In the genomic region with DNA sequence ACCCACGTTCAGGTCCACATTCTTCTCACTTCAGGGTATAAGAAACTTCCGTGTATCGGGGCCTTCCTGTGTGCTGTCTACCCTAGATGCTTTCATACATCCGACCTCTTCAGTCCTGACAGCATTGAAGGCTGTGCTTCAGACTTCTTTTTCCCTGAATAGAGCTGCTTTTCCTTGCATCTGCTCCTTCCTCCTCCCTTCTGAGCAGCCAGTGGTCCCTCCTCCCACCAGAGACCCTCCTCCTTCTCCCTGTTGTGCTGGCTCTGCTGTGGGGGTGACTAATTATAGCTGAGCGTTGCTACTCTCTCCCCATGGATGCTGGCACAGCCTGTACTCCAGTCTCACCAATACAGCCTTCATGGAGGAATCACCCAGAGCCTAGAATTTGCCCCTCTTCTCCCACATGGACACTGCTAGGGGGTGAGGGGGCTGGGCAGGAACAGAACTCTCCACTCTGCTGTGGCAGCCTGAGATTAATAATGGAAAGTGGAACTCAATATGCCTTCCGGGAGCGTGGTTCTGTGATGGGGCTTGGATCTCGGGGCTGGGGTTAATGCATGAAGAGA, we compare ENCODE assay signal across 13 cellular contexts. TPM values are rescaled to one million over a fixed set of nuclear protein-coding genes. Genes with fewer than 3 reads are reported as not detected.
DNase-seq lines count a peak whose midpoint lies in the region; ATAC-seq, FAIRE-seq and TF ChIP-seq lines count a peak whose summit lies in the region.
"Had no signal": no experiment of that assay in that cellular context is flagged by ENCODE, and none has a peak within 500 bp of the region (broad histone marks: within the 10 kb centered on the region; RNA-seq: fewer than 3 reads in every experiment).

No MANE protein-coding gene starts in this region.

- POLR2A ChIA-PET in H1 (lab: Charles Lee; ENCODE audit: partially characterized antibody): interaction anchor here (1.3 to 6.8 kb wide), 7 partner anchors 11 to 220 kb away, joined by 3 to 111 read pairs (median 9); no protein-coding TSS in a partner anchor

- H3K4me3 ChIP-seq in NT2/D1 (ENCODE audit: insufficient read length, low read depth): peak overlapping the region; percentile 6
- H3K4me3 ChIP-seq in H1 (ENCODE audit: extremely low read depth in 1 of 4, insufficient read depth in 2 of 4, low read depth in 3 of 4, low read length in 4 of 4): peak overlapping the region; percentile 55 to 71 (median 66); a peak in 5 of 8 replicates
- no peak overlapping the region for H3K4me3 ChIP-seq in psoas muscle
- H3K4me3 ChIP-seq: mucosa of descending colon had no signal

- H3K27me3 ChIP-seq in NT2/D1 (ENCODE audit: insufficient read depth, insufficient read length): peaks cover 36% of the 10 kb centered on the region
- H3K27me3 ChIP-seq in H1 (replicated peaks in 1 of 4; ENCODE audit: control insufficient read depth in 3 of 4, extremely low read depth in 1 of 4, insufficient read depth in 3 of 4, low read length in 3 of 4): peaks cover 0 to 21% (median 13%) of the 10 kb centered on the region in 4 experiments; a peak in 5 of 7 replicates
- no peaks in the 10 kb centered on the region for H3K27me3 ChIP-seq in psoas muscle (ENCODE audit: insufficient read depth in 3 of 3, low read length in 2 of 3)

- H3K4me1 ChIP-seq in NT2/D1 (ENCODE audit: insufficient read depth, insufficient read length): peaks cover 23% of the 10 kb centered on the region
- peaks cover 6 to 26% (median 11%) of the 10 kb centered on the region in 4 experiments for H3K4me1 ChIP-seq in H1 (replicated peaks in 1 of 4; ENCODE audit: control insufficient read depth in 3 of 4, insufficient read depth in 4 of 4, low read length in 3 of 4)
- peaks cover 15% of the 10 kb centered on the region for H3K4me1 ChIP-seq in psoas muscle

- TF ChIP-seq CTCF in H1 (IDR thresholded peaks at IDR 0.05; ENCODE audit: control extremely low read depth in 1 of 3, insufficient read depth in 1 of 3, low read depth in 1 of 3, low read length in 3 of 3) (no peak), psoas muscle (IDR thresholded peaks at IDR 0.05) (no peak)

- no peak overlapping the region for H2BK5ac ChIP-seq in H1 (ENCODE audit: low read depth, low read length)

- peak overlapping the region; percentile 92 to 95 for H3K4me2 ChIP-seq in H1 (ENCODE audit: insufficient read depth in 1 of 2, low read depth in 2 of 2, low read length in 2 of 2)

- peaks cover 25% of the 10 kb centered on the region for H3K4me1 Mint-ChIP-seq in T-helper 1 cell treated with Interleukin-12 subunit alpha and Interleukin-12 subunit beta and Interleukin-4 antibody, amounts not matched to agents 30 μg/mL and 1 μg/mL, for 36 hours (ENCODE audit: low read depth)

- no peak overlapping the region for H2BK15ac ChIP-seq in H1 (ENCODE audit: low read length)

- peak overlapping the region; percentile 65; the same call in 1 of the 2 replicates for H3K18ac ChIP-seq in H1 (ENCODE audit: extremely low read depth, low read length)

- ATAC-seq in psoas muscle (no peak), HG02840 (IDR thresholded peaks at IDR 0.05; ENCODE audit: low FRiP score, unreplicated experiment) (no peak)
- ATAC-seq: mucosa of descending colon had no signal

- peaks cover 25% of the 10 kb centered on the region for H3K27me3 Mint-ChIP-seq in T-helper 1 cell treated with Interleukin-12 subunit alpha and Interleukin-12 subunit beta and Interleukin-4 antibody, amounts not matched to agents 30 μg/mL and 1 μg/mL, for 36 hours (ENCODE audit: low read depth)

- CTCF ChIA-PET in H1 (lab: Charles Lee; ENCODE audit: partially characterized antibody): interaction anchor here (1.0 to 4.4 kb wide), 7 partner anchors 10 to 232 kb away, joined by 3 to 33 read pairs (median 4); no protein-coding TSS in a partner anchor

- no peaks in the 10 kb centered on the region; the same call in 1 of the 2 replicates for H3K79me1 ChIP-seq in H1 (ENCODE audit: low read depth, low read length)

- no peak overlapping the region for H3K23ac ChIP-seq in H1 (ENCODE audit: insufficient read length)

- no peak overlapping the region for H4K5ac ChIP-seq in H1 (ENCODE audit: insufficient read length, low read depth, low read length)

- H4K91ac ChIP-seq in H1 (replicated peaks; ENCODE audit: insufficient read length, low read length): no peak overlapping the region

- no peaks in the 10 kb centered on the region for H3K9me3 Mint-ChIP-seq in T-helper 1 cell treated with Interleukin-12 subunit alpha and Interleukin-12 subunit beta and Interleukin-4 antibody, amounts not matched to agents 30 μg/mL and 1 μg/mL, for 36 hours

- no peak overlapping the region for H2BK120ac ChIP-seq in H1 (replicated peaks; ENCODE audit: low read depth, low read length)

- FAIRE-seq in H1 (lab: Jason Lieb, UNC): no peak
- FAIRE-seq: A204.1 had no signal

- no peak for TF ChIP-seq POLR2A in H1 (IDR thresholded peaks at IDR 0.05; ENCODE audit: control extremely low read depth in 1 of 2, low read depth in 2 of 2, low read length in 2 of 2)

- TF ChIP-seq RAD21 in H1 (IDR thresholded peaks at IDR 0.05 in 1 of 2, conservative IDR thresholded peaks at IDR 0.05 in 1 of 2; ENCODE audit: low read depth in 2 of 2, low read length in 2 of 2): no peak

- H3K4ac ChIP-seq in H1 (replicated peaks; ENCODE audit: insufficient read length, low read depth, low read length): no peak overlapping the region

- peaks cover 12% of the 10 kb centered on the region; the same call in 1 of the 2 replicates for H3K23me2 ChIP-seq in H1 (ENCODE audit: low read depth, low read length)

- H3K9ac ChIP-seq in NT2/D1 (ENCODE audit: insufficient read length, low read depth) (peak overlapping the region; percentile 82), H1 (replicated peaks in 1 of 4; ENCODE audit: extremely low read depth in 1 of 4, low read depth in 3 of 4, low read length in 3 of 4) (no peak overlapping the region)

- H3K4me3 Mint-ChIP-seq in T-helper 1 cell treated with Interleukin-12 subunit alpha and Interleukin-12 subunit beta and Interleukin-4 antibody, amounts not matched to agents 30 μg/mL and 1 μg/mL, for 36 hours: peak overlapping the region; percentile 78

- peaks cover 0 to 4% of the 10 kb centered on the region in 2 experiments; a peak in 1 of 4 replicates for H3K79me2 ChIP-seq in H1 (ENCODE audit: control insufficient read depth in 1 of 2, insufficient read depth in 2 of 2, low read length in 2 of 2)

- 79% methylated on average over 8 of the region's 8 CpGs; no CpG with 5 or more reads in 1 of the 2 experiments for WGBS in H1 (ENCODE audit: extremely low coverage in 1 of 2, insufficient coverage in 1 of 2, insufficient read length in 1 of 2, insufficient replicate concordance in 2 of 2, low coverage in 1 of 2, low lambda C conversion rate in 2 of 2, missing lambda C conversion rate in 1 of 2), 2 experiments
- WGBS in psoas muscle, 3 donors: 51 to 60% (median 55%) methylated on average over 8 of the region's 8 CpGs

- no peak overlapping the region for H2AK5ac ChIP-seq in H1 (ENCODE audit: low read depth, low read length)

- H2BK20ac ChIP-seq in H1 (ENCODE audit: low read length): no peak overlapping the region

- H3K14ac ChIP-seq in H1 (ENCODE audit: insufficient read length): no peak overlapping the region

- intact Hi-C loops in psoas muscle (cut with DNase I): loop anchor here in 1 of 2 donors (10.0 kb wide), 1 partner anchor 165 kb away; the partner anchor contains the start of gene ZDHHC1

- peak overlapping the region; percentile 77 for H3K27ac Mint-ChIP-seq in T-helper 1 cell treated with Interleukin-12 subunit alpha and Interleukin-12 subunit beta and Interleukin-4 antibody, amounts not matched to agents 30 μg/mL and 1 μg/mL, for 36 hours

- DNase-seq in T-helper 1 cell (no peak), NT2/D1 (ENCODE audit: low read depth, low spot score) (no peak), H1 (ENCODE audit: low read depth in 1 of 2, low spot score in 2 of 2) (no peak), psoas muscle (peak; percentile 5 to 12), SK-N-DZ (ENCODE audit: low spot score) (no peak), COR-L47 (lab: John Stamatoyannopoulos, UW) (no peak)
- DNase-seq: amniotic stem cell; stimulated activated CD4-positive, alpha-beta T cell treated with anti-CD3 and anti-CD28 coated beads, Interleukin-2, amount 100 ng/mL, for 24 hours had no signal

- no peak overlapping the region for H2BK12ac ChIP-seq in H1 (ENCODE audit: low read depth, low read length)

- no peak overlapping the region for H4K8ac ChIP-seq in H1 (ENCODE audit: extremely low read depth, insufficient read depth, low read length)

- peaks cover 1 to 3% of the 10 kb centered on the region in 2 experiments for H4K20me1 ChIP-seq in H1 (replicated peaks in 1 of 2; ENCODE audit: control insufficient read depth in 1 of 2, insufficient read depth in 2 of 2, low read length in 2 of 2)

- no peaks in the 10 kb centered on the region for H3K9me3 ChIP-seq in NT2/D1 (ENCODE audit: insufficient read depth, low read length)
- no peaks in the 10 kb centered on the region for H3K9me3 ChIP-seq in H1 (ENCODE audit: insufficient read depth in 2 of 2, low read depth in 1 of 2, low read length in 1 of 2)
- no peaks in the 10 kb centered on the region for H3K9me3 ChIP-seq in psoas muscle
- H3K9me3 ChIP-seq: mucosa of descending colon, tibial artery had no signal

- H3K36me3 ChIP-seq in NT2/D1 (ENCODE audit: insufficient read depth, insufficient read length, low read length) (peaks cover 3% of the 10 kb centered on the region), H1 (ENCODE audit: control insufficient read depth in 2 of 4, insufficient read depth in 4 of 4, low read length in 3 of 4) (peaks cover 0 to 2% (median 0%) of the 10 kb centered on the region in 4 experiments; a peak in 2 of 8 replicates), psoas muscle (ENCODE audit: insufficient read depth in 1 of 2, low read depth in 1 of 2) (no peaks in the 10 kb centered on the region)
- H3K36me3 ChIP-seq: tibial artery had no signal

- peaks cover 4% of the 10 kb centered on the region for H3K36me3 Mint-ChIP-seq in T-helper 1 cell treated with Interleukin-12 subunit alpha and Interleukin-12 subunit beta and Interleukin-4 antibody, amounts not matched to agents 30 μg/mL and 1 μg/mL, for 36 hours (ENCODE audit: low read depth)

- H2AFZ ChIP-seq in H1 (ENCODE audit: low read length): no peak overlapping the region

- no peak for TF ChIP-seq EP300 in H1 (IDR thresholded peaks at IDR 0.05; ENCODE audit: borderline replicate concordance in 1 of 2, low read depth in 2 of 2, low read length in 2 of 2)

- no peak overlapping the region for H3K56ac ChIP-seq in H1 (replicated peaks; ENCODE audit: insufficient read length, low read depth, low read length)

- H3K27ac ChIP-seq in H1 (ENCODE audit: low read depth, low read length) (no peak overlapping the region), psoas muscle (no peak overlapping the region)
- H3K27ac ChIP-seq: tibial artery had no signal

RNA-seq across cellular contexts. Expression of gene SLC9A5, which starts 1.1 kb away (rescaled TPM):
- 7.9 and 8.5 TPM in 2 replicates for total RNA-seq in H1 (2021; fragmentation: NEBNext Ultra II Directional; extraction: Animal tissue kit (Norgen Biotek cat#: 25700))
- polyA plus RNA-seq in H1 (2011; rRNA removed) (8.6 and 11.6 TPM in 2 replicates), psoas muscle (1 to 10 TPM in 1 of 3 donors, under 1 TPM in 2; 0.52 to 1.1 (median 0.91) TPM)
- polyA plus RNA-seq in H1 (2011; cell fraction: cytosol; rRNA removed): 11.7 TPM
- polyA plus RNA-seq in H1 (2011; cell fraction: nucleus; rRNA removed): 63.5 TPM
- 7.6 to 12.3 TPM (median 10.6 TPM) in 4 replicates for polyA plus RNA-seq in H1 (2012, experiment 1 of 2)
- polyA plus RNA-seq in H1 (2012, experiment 2 of 2): 4.7 TPM
- polyA plus RNA-seq in H1 (2013, experiment 1 of 2): 5.2 TPM
- polyA plus RNA-seq in H1 (2013, experiment 2 of 2): 5.2 TPM
- polyA minus RNA-seq in H1 (2011; rRNA and poly(A)+ RNA removed): 6.3 and 6.7 TPM in 2 replicates
- 3.6 TPM for polyA minus RNA-seq in H1 (2011; cell fraction: cytosol; rRNA and poly(A)+ RNA removed)
- 12.6 TPM for polyA minus RNA-seq in H1 (2011; cell fraction: nucleus; rRNA and poly(A)+ RNA removed)
- 1 to 10 TPM in 3 of 4 donors, under 1 TPM in 1; 0.59 to 1.7 (median 1.4) TPM for total RNA-seq in psoas muscle
- 1.7 TPM in 2 replicates for polyA plus RNA-seq in SK-N-DZ (2014; cell fraction: cytosol; rRNA removed)
- polyA plus RNA-seq in SK-N-DZ (2014; cell fraction: nucleus; rRNA removed): 8.7 and 11.9 TPM in 2 replicates

RNA-seq across cellular contexts. Expression of gene FHOD1, which starts 2.6 kb away (rescaled TPM):
- total RNA-seq in H1 (2021; fragmentation: NEBNext Ultra II Directional; extraction: Animal tissue kit (Norgen Biotek cat#: 25700)): 55.4 and 60.7 TPM in 2 replicates
- polyA plus RNA-seq in H1 (2011; rRNA removed) (31.3 and 49.1 TPM in 2 replicates), psoas muscle (10 to 100 TPM; 16.9 to 48.7 (median 27.2) TPM)
- 37.0 TPM for polyA plus RNA-seq in H1 (2011; cell fraction: cytosol; rRNA removed)
- polyA plus RNA-seq in H1 (2011; cell fraction: nucleus; rRNA removed): 265 TPM
- polyA plus RNA-seq in H1 (2012, experiment 1 of 2): 61.4 to 64.9 TPM (median 62.6 TPM) in 4 replicates
- 45.5 TPM for polyA plus RNA-seq in H1 (2012, experiment 2 of 2)
- 52.4 TPM for polyA plus RNA-seq in H1 (2013, experiment 1 of 2)
- polyA plus RNA-seq in H1 (2013, experiment 2 of 2): 54.1 TPM
- 16.5 and 38.8 TPM in 2 replicates for polyA minus RNA-seq in H1 (2011; rRNA and poly(A)+ RNA removed)
- polyA minus RNA-seq in H1 (2011; cell fraction: cytosol; rRNA and poly(A)+ RNA removed): 17.6 TPM
- 47.7 TPM for polyA minus RNA-seq in H1 (2011; cell fraction: nucleus; rRNA and poly(A)+ RNA removed)
- 100 to 1,000 TPM in 3 of 4 donors, 10 to 100 TPM in 1; 61.5 to 154 (median 124) TPM for total RNA-seq in psoas muscle
- 15.7 and 18.3 TPM in 2 replicates for polyA plus RNA-seq in SK-N-DZ (2014; cell fraction: cytosol; rRNA removed)
- polyA plus RNA-seq in SK-N-DZ (2014; cell fraction: nucleus; rRNA removed): 50.0 and 79.1 TPM in 2 replicates

RNA-seq across cellular contexts. Expression of gene TMEM208, which starts 22.9 kb away (rescaled TPM):
- 37.7 and 37.9 TPM in 2 replicates for total RNA-seq in H1 (2021; fragmentation: NEBNext Ultra II Directional; extraction: Animal tissue kit (Norgen Biotek cat#: 25700))
- polyA plus RNA-seq in H1 (2011; rRNA removed) (93.9 and 100.0 TPM in 2 replicates), psoas muscle (100 to 1,000 TPM in 1 of 3 donors, 10 to 100 TPM in 2; 64.3 to 111 (median 91.9) TPM)
- 76.6 TPM for polyA plus RNA-seq in H1 (2011; cell fraction: cytosol; rRNA removed)
- polyA plus RNA-seq in H1 (2011; cell fraction: nucleus; rRNA removed): 66.5 TPM
- polyA plus RNA-seq in H1 (2012, experiment 1 of 2): 42.9 to 57.2 TPM (median 49.6 TPM) in 4 replicates
- polyA plus RNA-seq in H1 (2012, experiment 2 of 2): 71.1 TPM
- 48.0 TPM for polyA plus RNA-seq in H1 (2013, experiment 1 of 2)
- 59.4 TPM for polyA plus RNA-seq in H1 (2013, experiment 2 of 2)
- polyA minus RNA-seq in H1 (2011; rRNA and poly(A)+ RNA removed): 43.1 and 48.2 TPM in 2 replicates
- 20.2 TPM for polyA minus RNA-seq in H1 (2011; cell fraction: cytosol; rRNA and poly(A)+ RNA removed)
- polyA minus RNA-seq in H1 (2011; cell fraction: nucleus; rRNA and poly(A)+ RNA removed): 38.5 TPM
- total RNA-seq in psoas muscle: 10 to 100 TPM; 10.1 to 32.7 (median 20.5) TPM
- polyA plus RNA-seq in SK-N-DZ (2014; cell fraction: cytosol; rRNA removed): 61.0 and 71.6 TPM in 2 replicates
- polyA plus RNA-seq in SK-N-DZ (2014; cell fraction: nucleus; rRNA removed): 41.0 and 59.2 TPM in 2 replicates

RNA-seq across cellular contexts. Expression of gene PLEKHG4, which starts 29.5 kb away (rescaled TPM):
- total RNA-seq in H1 (2021; fragmentation: NEBNext Ultra II Directional; extraction: Animal tissue kit (Norgen Biotek cat#: 25700)): 7.4 and 7.7 TPM in 2 replicates
- polyA plus RNA-seq in H1 (2011; rRNA removed) (11.1 and 19.8 TPM in 2 replicates), psoas muscle (under 1 TPM; 0.60 to 1.00 (median 0.98) TPM)
- 11.0 TPM for polyA plus RNA-seq in H1 (2011; cell fraction: cytosol; rRNA removed)
- 51.8 TPM for polyA plus RNA-seq in H1 (2011; cell fraction: nucleus; rRNA removed)
- polyA plus RNA-seq in H1 (2012, experiment 1 of 2): 5.7 to 10.4 TPM (median 7.0 TPM) in 4 replicates
- 6.4 TPM for polyA plus RNA-seq in H1 (2012, experiment 2 of 2)
- 6.1 TPM for polyA plus RNA-seq in H1 (2013, experiment 1 of 2)
- polyA plus RNA-seq in H1 (2013, experiment 2 of 2): 4.0 TPM
- polyA minus RNA-seq in H1 (2011; rRNA and poly(A)+ RNA removed): 6.4 and 9.0 TPM in 2 replicates
- 17.0 TPM for polyA minus RNA-seq in H1 (2011; cell fraction: cytosol; rRNA and poly(A)+ RNA removed)
- polyA minus RNA-seq in H1 (2011; cell fraction: nucleus; rRNA and poly(A)+ RNA removed): 8.1 TPM
- 1 to 10 TPM in 2 of 4 donors, under 1 TPM in 2; 0.28 to 1.9 (median 1.3) TPM for total RNA-seq in psoas muscle
- 40.7 and 45.1 TPM in 2 replicates for polyA plus RNA-seq in SK-N-DZ (2014; cell fraction: cytosol; rRNA removed)
- 187 and 192 TPM in 2 replicates for polyA plus RNA-seq in SK-N-DZ (2014; cell fraction: nucleus; rRNA removed)

RNA-seq across cellular contexts. Expression of gene ELMO3, which starts 50.9 kb away (rescaled TPM):
- 9.2 and 9.6 TPM in 2 replicates for total RNA-seq in H1 (2021; fragmentation: NEBNext Ultra II Directional; extraction: Animal tissue kit (Norgen Biotek cat#: 25700))
- polyA plus RNA-seq in H1 (2011; rRNA removed): 10.9 and 14.4 TPM in 2 replicates
- polyA plus RNA-seq in H1 (2011; cell fraction: cytosol; rRNA removed): 15.4 TPM
- polyA plus RNA-seq in H1 (2011; cell fraction: nucleus; rRNA removed): 40.6 TPM
- 6.7 to 11.8 TPM (median 10.8 TPM) in 4 replicates for polyA plus RNA-seq in H1 (2012, experiment 1 of 2)
- 9.1 TPM for polyA plus RNA-seq in H1 (2012, experiment 2 of 2)
- 5.2 TPM for polyA plus RNA-seq in H1 (2013, experiment 1 of 2)
- 5.0 TPM for polyA plus RNA-seq in H1 (2013, experiment 2 of 2)
- 4.5 and 7.0 TPM in 2 replicates for polyA minus RNA-seq in H1 (2011; rRNA and poly(A)+ RNA removed)
- 5.1 TPM for polyA minus RNA-seq in H1 (2011; cell fraction: cytosol; rRNA and poly(A)+ RNA removed)
- 6.0 TPM for polyA minus RNA-seq in H1 (2011; cell fraction: nucleus; rRNA and poly(A)+ RNA removed)
- under 1 TPM; 0.26 to 0.79 (median 0.42) TPM for total RNA-seq in psoas muscle
- under 1 TPM; 0.35 to 0.82 (median 0.53) TPM for polyA plus RNA-seq in psoas muscle
- polyA plus RNA-seq in SK-N-DZ (2014; cell fraction: cytosol; rRNA removed): 1.8 and 3.1 TPM in 2 replicates
- 30.9 and 36.3 TPM in 2 replicates for polyA plus RNA-seq in SK-N-DZ (2014; cell fraction: nucleus; rRNA removed)

Comparison
In these comparisons a context has a peak if more than half of its experiments do, and no peak if none do; other contexts are left out.
1. DNase-seq: peak in psoas muscle (2 of 2); none in T-helper 1 cell (0 of 5), NT2/D1 (single experiment), H1 (0 of 2), SK-N-DZ (single experiment) and COR-L47 (single experiment).